ENCODE assay signal across 8 cellular contexts in the genomic region with DNA sequence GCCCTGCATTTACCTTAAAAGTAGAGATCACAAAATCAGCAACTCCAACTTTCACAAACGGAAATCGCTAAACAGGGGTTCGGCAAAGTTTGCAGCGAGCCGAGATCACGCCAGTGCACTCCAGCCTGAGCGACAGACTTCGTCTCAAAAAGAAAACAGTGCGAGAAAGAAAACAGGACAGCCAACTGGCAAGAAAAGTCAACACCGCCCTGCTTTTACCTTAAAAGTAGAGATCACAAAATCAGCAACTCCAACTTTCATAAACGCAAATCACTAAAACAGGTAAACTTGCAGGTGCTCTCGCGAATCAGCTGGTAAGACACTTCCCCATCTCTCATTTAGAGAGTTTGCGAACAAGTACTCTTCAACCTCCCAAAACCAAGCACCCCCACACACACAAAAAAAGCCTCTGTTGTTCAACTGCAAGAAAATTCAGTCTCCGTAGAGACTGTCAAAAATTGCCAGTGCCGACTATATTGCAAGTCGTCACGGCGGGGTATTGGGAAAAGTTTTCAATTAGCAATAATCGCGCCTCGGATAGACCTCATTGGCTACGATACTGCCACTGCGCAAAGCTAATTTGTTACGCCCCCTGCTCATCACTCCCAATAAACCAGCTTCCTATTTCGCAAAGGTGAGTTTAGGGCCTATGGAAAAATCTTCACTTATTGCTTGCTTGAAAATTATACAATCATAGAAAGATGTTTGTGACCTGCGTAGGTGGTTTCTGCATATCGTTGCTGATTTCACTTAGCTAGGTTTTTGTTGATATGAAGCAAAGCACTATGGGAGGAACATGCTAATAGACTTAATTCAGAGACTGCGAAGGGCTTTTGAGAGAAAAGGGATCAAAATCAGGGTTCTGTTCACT. TPM values are rescaled to one million over a fixed set of nuclear protein-coding genes. Genes with fewer than 3 reads are reported as not detected.
DNase-seq lines count a peak whose midpoint lies in the region; ATAC-seq, FAIRE-seq and TF ChIP-seq lines count a peak whose summit lies in the region.

A gene (minus strand): TSS at position 577 of the 871 bp plus-strand sequence.

- H3K27ac ChIP-seq in KOPT-K1 (ENCODE audit: low read depth, low read length, poor library complexity, severe bottlenecking) = peak within 1 kb of the TSS; percentile 93
- peak within 1 kb of the TSS; percentile 100 for H3K27ac ChIP-seq in naive thymus-derived CD4-positive, alpha-beta T cell (ENCODE audit: low read depth, low read length)

- H3K27ac Mint-ChIP-seq in naive thymus-derived CD4-positive, alpha-beta T cell = peak within 1 kb of the TSS in 1 of 9 donors; percentile 62
- H3K27ac Mint-ChIP-seq in stimulated activated naive B cell treated with anti-CD40 and anti-IgM and Interleukin-4, amounts not matched to agents 10 μg/mL and 1 μg/mL and 100 μg/mL, for 72 hours = no peak within 1 kb of the TSS

- POLR2A ChIA-PET in naive thymus-derived CD4-positive, alpha-beta T cell (lab: Charles Lee) = interaction anchor here (0.6 to 9.8 kb wide), 39 partner anchors 7 to 1933 kb away, joined by 3 to 182 read pairs (median 5); a partner anchor contains a TSS

- no peaks in the 10 kb centered on the region for H3K27me3 ChIP-seq in naive thymus-derived CD4-positive, alpha-beta T cell (ENCODE audit: control insufficient read depth in 2 of 2, insufficient read depth in 2 of 2, low read length in 2 of 2)

- DNase-seq in DMS 273 (lab: John Stamatoyannopoulos, UW; ENCODE audit: unreplicated experiment) (peak; percentile 97), RCC 7860 (ENCODE audit: low spot score) (peak; percentile 96), fibroblast of mammary gland (ENCODE audit: low read depth) (peak; percentile 96)
- DNase-seq in activated T-cell treated with anti-CD3 and anti-CD28 coated beads, Interleukin-2, amount 50 U/mL, for 48 hours = peak; percentile 84
- peak; percentile 51 to 93 (median 89) for DNase-seq in naive thymus-derived CD4-positive, alpha-beta T cell
- DNase-seq in stimulated activated naive B cell treated with anti-CD40 and anti-IgM and Interleukin-4, amounts not matched to agents 10 μg/mL and 1 μg/mL and 100 μg/mL, for 72 hours = peak; percentile 89

- TF ChIP-seq CTCF in fibroblast of mammary gland (conservative IDR thresholded peaks at IDR 0.05; ENCODE audit: control insufficient read depth, insufficient read depth, low read depth, low read length) = no peak

- no peaks in the 10 kb centered on the region for H3K36me3 Mint-ChIP-seq in naive thymus-derived CD4-positive, alpha-beta T cell
- no peaks in the 10 kb centered on the region for H3K36me3 Mint-ChIP-seq in stimulated activated naive B cell treated with anti-CD40 and anti-IgM and Interleukin-4, amounts not matched to agents 10 μg/mL and 1 μg/mL and 100 μg/mL, for 72 hours

- no peaks in the 10 kb centered on the region for H3K9me3 Mint-ChIP-seq in naive thymus-derived CD4-positive, alpha-beta T cell
- no peaks in the 10 kb centered on the region for H3K9me3 Mint-ChIP-seq in stimulated activated naive B cell treated with anti-CD40 and anti-IgM and Interleukin-4, amounts not matched to agents 10 μg/mL and 1 μg/mL and 100 μg/mL, for 72 hours

- no peaks in the 10 kb centered on the region for H3K36me3 ChIP-seq in KOPT-K1 (ENCODE audit: insufficient read depth, low read length)
- peaks cover 0 to 4% (median 0%) of the 10 kb centered on the region in 3 experiments for H3K36me3 ChIP-seq in naive thymus-derived CD4-positive, alpha-beta T cell (ENCODE audit: control insufficient read depth in 2 of 3, insufficient read depth in 3 of 3, low read length in 3 of 3)

- H3K4me3 ChIP-seq in fibroblast of mammary gland (ENCODE audit: control insufficient read depth, low read depth, low read length) = peak within 1 kb of the TSS; percentile 64
- peak within 1 kb of the TSS; percentile 64 for H3K4me3 ChIP-seq in naive thymus-derived CD4-positive, alpha-beta T cell (ENCODE audit: low read length)

- peaks cover 0 to 14% (median 0%) of the 10 kb centered on the region in 5 donors for H3K27me3 Mint-ChIP-seq in naive thymus-derived CD4-positive, alpha-beta T cell
- H3K27me3 Mint-ChIP-seq in stimulated activated naive B cell treated with anti-CD40 and anti-IgM and Interleukin-4, amounts not matched to agents 10 μg/mL and 1 μg/mL and 100 μg/mL, for 72 hours = no peaks in the 10 kb centered on the region

- H3K4me1 ChIP-seq in naive thymus-derived CD4-positive, alpha-beta T cell (ENCODE audit: control insufficient read depth in 2 of 2, insufficient read depth in 2 of 2, low read length in 2 of 2) = no peaks in the 10 kb centered on the region

- CTCF ChIA-PET in naive thymus-derived CD4-positive, alpha-beta T cell (lab: Charles Lee) = interaction anchor here (0.6 to 2.8 kb wide), 9 partner anchors 9 to 92 kb away, joined by 3 to 14 read pairs (median 3); a partner anchor contains a TSS

- no peaks in the 10 kb centered on the region for H3K9me3 ChIP-seq in KOPT-K1 (ENCODE audit: insufficient read depth, low read length, poor library complexity, severe bottlenecking)
- no peaks in the 10 kb centered on the region for H3K9me3 ChIP-seq in naive thymus-derived CD4-positive, alpha-beta T cell (ENCODE audit: control insufficient read depth in 2 of 3, low read length in 3 of 3)

- intact Hi-C loops in naive thymus-derived CD4-positive, alpha-beta T cell (cut with micrococcal nuclease) = loop anchor here (1.0 to 5.0 kb wide), 9 partner anchors 9 to 626 kb away; a partner anchor contains a TSS

- no peak within 1 kb of the TSS for H3K4me3 Mint-ChIP-seq in naive thymus-derived CD4-positive, alpha-beta T cell
- H3K4me3 Mint-ChIP-seq in stimulated activated naive B cell treated with anti-CD40 and anti-IgM and Interleukin-4, amounts not matched to agents 10 μg/mL and 1 μg/mL and 100 μg/mL, for 72 hours = no peak within 1 kb of the TSS

- peak; percentile 46 for ATAC-seq in GM21576 (IDR thresholded peaks at IDR 0.05; ENCODE audit: unreplicated experiment)
- peak; percentile 58 for ATAC-seq in naive thymus-derived CD4-positive, alpha-beta T cell
- peak; percentile 62 to 65 for ATAC-seq in stimulated activated naive B cell treated with anti-CD40 and anti-IgM and Interleukin-4, amounts not matched to agents 10 μg/mL and 1 μg/mL and 100 μg/mL, for 72 hours (replicated peaks)

- H3K4me1 Mint-ChIP-seq in naive thymus-derived CD4-positive, alpha-beta T cell = peaks cover 0 to 9% (median 4%) of the 10 kb centered on the region in 7 donors
- peaks cover 0 to 8% of the 10 kb centered on the region in 2 donors for H3K4me1 Mint-ChIP-seq in stimulated activated naive B cell treated with anti-CD40 and anti-IgM and Interleukin-4, amounts not matched to agents 10 μg/mL and 1 μg/mL and 100 μg/mL, for 72 hours

- FAIRE-seq in RCC 7860 (lab: Jason Lieb, UNC) = peak; percentile 81

RNA-seq across cellular contexts. Expression of the gene that starts here (rescaled TPM):
- total RNA-seq in naive thymus-derived CD4-positive, alpha-beta T cell = 1,000 to 10,000 TPM in 3 of 5 experiments, 100 to 1,000 TPM in 2; 319 to 3,107 (median 1,510) TPM
- polyA plus RNA-seq in naive thymus-derived CD4-positive, alpha-beta T cell = not detected

Comparison
In these comparisons a context has a peak if more than half of its experiments do, and no peak if none do; other contexts are left out.
1. Peak in every context shown above with its lines: DNase-seq, ATAC-seq, H3K4me3 ChIP-seq and H3K27ac ChIP-seq.